Comparison of ENCODE assay signal across 8 cellular contexts in the genomic region with DNA sequence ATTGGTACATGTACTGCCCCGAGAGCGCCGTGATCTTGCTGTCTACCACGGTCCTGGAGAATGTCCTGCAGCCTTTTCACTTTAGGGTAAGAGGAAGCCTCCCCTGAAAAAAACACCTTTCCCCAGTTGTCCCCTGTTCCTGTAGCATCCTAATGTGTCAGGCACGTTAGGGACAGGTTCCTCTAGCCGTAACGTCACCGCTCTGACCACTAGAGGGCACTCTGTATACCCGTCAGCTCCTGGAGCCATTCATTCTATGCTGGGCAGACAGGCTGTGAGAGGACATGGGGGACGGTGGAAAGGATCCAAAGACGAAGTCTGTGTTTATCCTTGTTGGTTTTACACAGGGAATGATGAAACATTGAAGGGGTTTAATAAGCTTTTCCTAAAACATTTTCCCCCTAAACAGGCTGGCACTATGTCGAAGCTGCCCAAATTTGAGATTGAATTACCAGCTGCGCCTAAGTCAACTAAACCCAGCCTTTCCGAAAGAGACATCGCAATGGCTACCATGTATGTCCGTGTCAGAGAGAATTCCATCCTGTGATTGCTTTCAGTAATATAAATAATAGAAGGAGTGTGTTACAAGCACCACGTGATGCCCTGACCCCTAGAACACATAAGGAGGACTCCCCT. TPM values are rescaled to one million over a fixed set of nuclear protein-coding genes. Genes with fewer than 3 reads are reported as not detected.
DNase-seq lines count a peak whose midpoint lies in the region; ATAC-seq and TF ChIP-seq lines count a peak whose summit lies in the region.

No MANE protein-coding gene starts in this region.

- peaks cover 18% of the 10 kb centered on the region for H3K36me3 Mint-ChIP-seq in chondrocyte (ENCODE audit: low read depth)

- peaks cover 11% of the 10 kb centered on the region for H3K4me1 Mint-ChIP-seq in chondrocyte (ENCODE audit: low read depth)

- ATAC-seq in GM18870 (IDR thresholded peaks at IDR 0.05; ENCODE audit: unreplicated experiment) (peak; percentile 72), HG03159 (IDR thresholded peaks at IDR 0.05; ENCODE audit: unreplicated experiment) (peak; percentile 81), left lobe of liver (peak; percentile 99)

- H3K9me3 Mint-ChIP-seq in chondrocyte (ENCODE audit: low read depth): no peaks in the 10 kb centered on the region

- peak; percentile 94 for TF ChIP-seq CTCF in chondrocyte (IDR thresholded peaks at IDR 0.05)

- no peaks in the 10 kb centered on the region for H3K27me3 Mint-ChIP-seq in chondrocyte (ENCODE audit: low read depth)

- peak overlapping the region; percentile 28 for H3K27ac Mint-ChIP-seq in chondrocyte (ENCODE audit: unreplicated experiment)

- H3K4me3 Mint-ChIP-seq in chondrocyte (ENCODE audit: unreplicated experiment): no peak overlapping the region

- DNase-seq in AG08395 (ENCODE audit: low spot score) (peak; percentile 81), NCI-H446 treated with DMSO at 0.1 percent for 48 hours (lab: John Stamatoyannopoulos, UW) (peak; percentile 23), chondrocyte (ENCODE audit: low spot score) (no peak), left lobe of liver (ENCODE audit: low spot score) (peak; percentile 76)
- DNase-seq in activated CD4-positive, alpha-beta T cell treated with anti-CD3 and anti-CD28 coated beads for 4 hours: peak; percentile 71 to 76
- peak; percentile 40 to 53 (median 49) for DNase-seq in stimulated activated CD4-positive, alpha-beta T cell treated with anti-CD3 and anti-CD28 coated beads, TNF-alpha, amount 100 ng/mL, for 1 hour (ENCODE audit: low read depth in 3 of 3, low spot score in 1 of 3)

RNA-seq across cellular contexts. Expression of a gene that starts 12.7 kb away (rescaled TPM):
- 22.5 to 26.8 TPM (median 24.6 TPM) in 3 replicates for total RNA-seq in chondrocyte
- total RNA-seq in left lobe of liver: 18.0 TPM
